10 cellular contexts compared by ENCODE assay signal in genomic region chr2:47521666-47522285, GRCh38. TPM values are rescaled to one million over a fixed set of nuclear protein-coding genes. Genes with fewer than 3 reads are reported as not detected.
DNase-seq lines count a peak whose midpoint lies in the region; ATAC-seq, FAIRE-seq and TF ChIP-seq lines count a peak whose summit lies in the region.
"Had no signal": no experiment of that assay in that cellular context is flagged by ENCODE, and none has a peak within 500 bp of the region (broad histone marks: within the 10 kb centered on the region; RNA-seq: fewer than 3 reads in every experiment).

No MANE protein-coding gene starts in this region.

- H2AK9ac ChIP-seq in IMR-90 (replicated peaks; ENCODE audit: low read depth, low read length, poor library complexity): no peak overlapping the region

- H3K9me1 ChIP-seq in IMR-90 (ENCODE audit: insufficient read depth, low read length): no peaks in the 10 kb centered on the region

- CTCF ChIA-PET in Caco-2 (lab: Charles Lee) (interaction anchor here (0.9 to 2.6 kb wide), 4 partner anchors 134 to 246 kb away, joined by 5 to 8 read pairs (median 6); no protein-coding TSS in a partner anchor), IMR-90 (lab: Yijun Ruan, JAX) (no interaction called here), GM12878 (lab: Yijun Ruan, JAX) (interaction anchor here (0.5 to 3.6 kb wide), 4 partner anchors 21 to 248 kb away, joined by 3 to 21 read pairs (median 6); no protein-coding TSS in a partner anchor)

- H2BK120ac ChIP-seq in IMR-90 (ENCODE audit: low read depth, low read length): no peak overlapping the region

- H3K9ac ChIP-seq in IMR-90 (ENCODE audit: low read depth, low read length): no peak overlapping the region
- H3K9ac ChIP-seq in GM12878 (ENCODE audit: control insufficient read depth, insufficient read depth, low read length): peak overlapping the region; percentile 65; the same call in 1 of the 2 replicates
- no peak overlapping the region for H3K9ac ChIP-seq in parathyroid adenoma

- H4K5ac ChIP-seq in IMR-90 (ENCODE audit: low read depth, low read length): no peak overlapping the region

- H3K79me1 ChIP-seq in IMR-90 (ENCODE audit: low read depth in 1 of 2, low read length in 2 of 2): no peaks in the 10 kb centered on the region

- RAD21 ChIA-PET in GM12878 (lab: Charles Lee; ENCODE audit: unreplicated experiment): interaction anchor here (1.7 kb wide), 1 partner anchor 245 kb away, joined by 7 read pairs; no protein-coding TSS in a partner anchor

- no peak for FAIRE-seq in GM12878 (lab: Jason Lieb, UNC)

- DNase-seq in Caco-2 (no peak), IMR-90 (no peak), GM12878 (ENCODE audit: low read depth, low spot score) (no peak), HuH-7.5 (ENCODE audit: low spot score) (no peak), HCEC 1CT (no peak), thyroid gland (no peak)

- intact Hi-C loops in Caco-2 (cut with micrococcal nuclease; ENCODE audit: unreplicated experiment): loop anchor here (1.0 to 2.0 kb wide), 4 partner anchors 85 to 585 kb away; no protein-coding TSS in a partner anchor
- intact Hi-C loops in IMR-90 (cut with micrococcal nuclease): no loop called here
- intact Hi-C loops in GM12878 (cut with micrococcal nuclease; ENCODE audit: unreplicated experiment): loop anchor here (2.0 kb wide), 1 partner anchor 247 kb away; no protein-coding TSS in a partner anchor
- intact Hi-C loops in thyroid gland (cut with DNase I): no loop called here

- H2BK5ac ChIP-seq in IMR-90 (ENCODE audit: low read depth, low read length, poor library complexity, severe bottlenecking): no peak overlapping the region

- H2AK5ac ChIP-seq in IMR-90 (ENCODE audit: low read depth, low read length): no peak overlapping the region

- no peaks in the 10 kb centered on the region for H4K20me1 ChIP-seq in IMR-90 (ENCODE audit: insufficient read depth, low read length)
- no peaks in the 10 kb centered on the region for H4K20me1 ChIP-seq in GM12878 (ENCODE audit: control insufficient read depth, insufficient read depth)

- TF ChIP-seq EP300 in GM12878 (IDR thresholded peaks at IDR 0.05; ENCODE audit: borderline replicate concordance in 1 of 2, control insufficient read depth in 1 of 2, low read depth in 2 of 2, low read length in 2 of 2): no peak

- no peak overlapping the region for H2BK20ac ChIP-seq in IMR-90 (ENCODE audit: low read depth, low read length)

- POLR2A ChIA-PET in Caco-2 (lab: Charles Lee): no interaction called here
- POLR2A ChIA-PET in IMR-90 (lab: Charles Lee; ENCODE audit: unreplicated experiment): no interaction called here
- POLR2A ChIA-PET in GM12878 (lab: Charles Lee): interaction anchor here (0.6 to 0.7 kb wide), 2 partner anchors 214 to 237 kb away, joined by 3 read pairs; no protein-coding TSS in a partner anchor

- peak overlapping the region; percentile 64 for H3K4me2 ChIP-seq in IMR-90 (ENCODE audit: low read depth, low read length)
- peak overlapping the region; percentile 97 for H3K4me2 ChIP-seq in GM12878 (ENCODE audit: control insufficient read depth, insufficient read depth)
- H3K4me2 ChIP-seq in parathyroid adenoma (ENCODE audit: low read length): peak overlapping the region; percentile 78

- H3K79me2 ChIP-seq in GM12878 (ENCODE audit: control insufficient read depth, insufficient read depth, low read length): no peaks in the 10 kb centered on the region
- no peaks in the 10 kb centered on the region for H3K79me2 ChIP-seq in parathyroid adenoma

- in situ Hi-C loops in IMR-90 (cut with MboI; ENCODE audit: low sequenced_read_pairs) (no loop called here), GM12878 (cut with MboI) (no loop called here)

- H3K27ac Mint-ChIP-seq in Caco-2 (ENCODE audit: unreplicated experiment): no peak overlapping the region
- H3K27ac Mint-ChIP-seq: endodermal cell had no signal

- H3K4me3 ChIP-seq in Caco-2 (ENCODE audit: low read depth, low read length) (peak overlapping the region; percentile 45), IMR-90 (ENCODE audit: insufficient read depth, low read depth, low read length) (peak overlapping the region; percentile 45; the same call in 1 of the 2 replicates), GM12878 (peak overlapping the region; percentile 69; the same call in 1 of the 2 replicates), parathyroid adenoma (ENCODE audit: low read depth, low read length) (peak overlapping the region; percentile 40), thyroid gland (replicated peaks in 1 of 3) (peak overlapping the region in 1 of 3 donors; percentile 8)

- dilution Hi-C loops in IMR-90 (cut with HindIII; ENCODE audit: low sequenced_read_pairs, unreplicated experiment): no loop called here

- H3K36me3 Mint-ChIP-seq in Caco-2 (ENCODE audit: insufficient read depth, unreplicated experiment): peaks cover 6% of the 10 kb centered on the region

- no CpG with 5 or more reads among the region's 22 CpGs for WGBS in IMR-90 (ENCODE audit: extremely low coverage in 2 of 2, insufficient read length in 1 of 2), 2 experiments
- WGBS in GM12878 (ENCODE audit: insufficient coverage, insufficient replicate concordance, low lambda C conversion rate, missing lambda C conversion rate): 0% methylated on average over 18 of the region's 22 CpGs
- 0 to 15% methylated on average over 2 to 20 of the region's 22 CpGs for WGBS in thyroid gland, 2 donors

- no TSS peak for BruUV-seq in Caco-2 (replicated peaks; lab: Mats Ljungman, UMichigan)
- no TSS peak for BruUV-seq in IMR-90 (replicated peaks; lab: Mats Ljungman, UMichigan)
- BruUV-seq in GM12878 (replicated peaks; lab: Mats Ljungman, UMichigan): no TSS peak

- H3K23ac ChIP-seq in IMR-90 (ENCODE audit: low read depth, low read length): no peak overlapping the region

- H3K4me1 ChIP-seq in Caco-2: no peaks in the 10 kb centered on the region
- peaks cover 2% of the 10 kb centered on the region; the same call in 1 of the 2 replicates for H3K4me1 ChIP-seq in IMR-90 (ENCODE audit: control insufficient read depth, insufficient read depth, low read length)
- peaks cover 15% of the 10 kb centered on the region for H3K4me1 ChIP-seq in GM12878 (ENCODE audit: control insufficient read depth, insufficient read depth, low read length)
- no peaks in the 10 kb centered on the region for H3K4me1 ChIP-seq in parathyroid adenoma
- peaks cover 0 to 9% of the 10 kb centered on the region in 2 donors for H3K4me1 ChIP-seq in thyroid gland

- no peaks in the 10 kb centered on the region for H3K27me3 ChIP-seq in Caco-2 (replicated peaks; ENCODE audit: control insufficient read depth, insufficient read depth, low read length)
- H3K27me3 ChIP-seq in IMR-90 (ENCODE audit: control insufficient read depth, insufficient read depth, low read length): peaks cover 24% of the 10 kb centered on the region
- no peaks in the 10 kb centered on the region; a peak in 1 of 4 replicates for H3K27me3 ChIP-seq in GM12878 (replicated peaks in 1 of 2; ENCODE audit: control insufficient read depth in 2 of 2, insufficient read depth in 2 of 2, low read length in 1 of 2)
- H3K27me3 ChIP-seq in parathyroid adenoma (ENCODE audit: control insufficient read depth, insufficient read depth, low read length): no peaks in the 10 kb centered on the region
- H3K27me3 ChIP-seq in thyroid gland: no peaks in the 10 kb centered on the region

- H3K4me3 Mint-ChIP-seq in Caco-2 (ENCODE audit: unreplicated experiment): peak overlapping the region; percentile 76
- H3K4me3 Mint-ChIP-seq: endodermal cell had no signal

- peaks cover 9% of the 10 kb centered on the region for H3K27me3 Mint-ChIP-seq in Caco-2 (ENCODE audit: insufficient read depth, unreplicated experiment)

- 0 out of 4 replicates have a peak overlapping the region, but pooled peaks of 1 of the 2 experiments have one; percentile 43 for H4K8ac ChIP-seq in IMR-90 (ENCODE audit: low read depth in 2 of 2, low read length in 2 of 2)

- H3K9me3 Mint-ChIP-seq in Caco-2 (ENCODE audit: unreplicated experiment): no peaks in the 10 kb centered on the region
- H3K9me3 Mint-ChIP-seq: endodermal cell had no signal

- H3K14ac ChIP-seq in IMR-90 (replicated peaks; ENCODE audit: low read depth, low read length): no peak overlapping the region

- TF ChIP-seq POLR2A in IMR-90 (IDR thresholded peaks at IDR 0.05; ENCODE audit: low read depth, low read length): no peak
- TF ChIP-seq POLR2A in GM12878 (IDR thresholded peaks at IDR 0.05; ENCODE audit: low read depth, low read length): no peak
- TF ChIP-seq POLR2A in thyroid gland (IDR thresholded peaks at IDR 0.05): no peak

- TF ChIP-seq RAD21 in IMR-90 (IDR thresholded peaks at IDR 0.05; ENCODE audit: low read length) (no peak), GM12878 (IDR thresholded peaks at IDR 0.05; ENCODE audit: insufficient read depth, low read depth, low read length) (no peak)

- H3K9me3 ChIP-seq in Caco-2 (no peaks in the 10 kb centered on the region), IMR-90 (ENCODE audit: control insufficient read depth, insufficient read depth, low read length) (no peaks in the 10 kb centered on the region), GM12878 (replicated peaks; ENCODE audit: control insufficient read depth, insufficient read depth, low read length) (no peaks in the 10 kb centered on the region), parathyroid adenoma (ENCODE audit: control insufficient read depth, low read length) (no peaks in the 10 kb centered on the region), thyroid gland (no peaks in the 10 kb centered on the region)

- H4K91ac ChIP-seq in IMR-90 (ENCODE audit: insufficient read depth, low read depth, low read length): no peak overlapping the region

- H3K36me3 ChIP-seq in Caco-2 (ENCODE audit: control insufficient read depth, insufficient read depth, low read length) (no peaks in the 10 kb centered on the region), IMR-90 (ENCODE audit: control insufficient read depth, insufficient read depth, low read length) (no peaks in the 10 kb centered on the region), GM12878 (ENCODE audit: control insufficient read depth in 2 of 2, insufficient read depth in 2 of 2, low read length in 1 of 2) (no peaks in the 10 kb centered on the region), parathyroid adenoma (ENCODE audit: control insufficient read depth, insufficient read depth, low read length) (no peaks in the 10 kb centered on the region), thyroid gland (no peaks in the 10 kb centered on the region)

- no peaks in the 10 kb centered on the region for H3K4me1 Mint-ChIP-seq in Caco-2 (ENCODE audit: low read depth, unreplicated experiment)

- no peak overlapping the region for H2BK15ac ChIP-seq in IMR-90 (ENCODE audit: low read depth, low read length)

- ATAC-seq in IMR-90 (ENCODE audit: low read depth): no peak
- peak; percentile 7; the same call in 1 of the 3 replicates for ATAC-seq in GM12878
- no peak for ATAC-seq in GM21717 (IDR thresholded peaks at IDR 0.05; ENCODE audit: unreplicated experiment)

- no peak overlapping the region for H3K18ac ChIP-seq in IMR-90 (ENCODE audit: low read depth, low read length)

- H3K56ac ChIP-seq in IMR-90 (ENCODE audit: extremely low read depth, insufficient read depth, low read length): no peak overlapping the region; the same call in 1 of the 2 replicates

- H2AFZ ChIP-seq in IMR-90 (replicated peaks; ENCODE audit: low read length, poor library complexity) (peak overlapping the region; percentile 91), GM12878 (ENCODE audit: control insufficient read depth, low read depth, low read length) (peak overlapping the region; percentile 96), parathyroid adenoma (peak overlapping the region; percentile 86)

- H3K4ac ChIP-seq in IMR-90 (ENCODE audit: low read depth, low read length): no peak overlapping the region

- TF ChIP-seq CTCF in Caco-2 (IDR thresholded peaks at IDR 0.05; ENCODE audit: insufficient read depth in 1 of 2, low read depth in 1 of 2, low read length in 1 of 2, severe bottlenecking in 1 of 2, unreplicated experiment in 1 of 2): no peak
- no peak for TF ChIP-seq CTCF in IMR-90 (conservative IDR thresholded peaks at IDR 0.05; ENCODE audit: low read depth, low read length)
- TF ChIP-seq CTCF in GM12878 (IDR thresholded peaks at IDR 0.05 in 2 of 3, conservative IDR thresholded peaks at IDR 0.05 in 1 of 3; ENCODE audit: control insufficient read depth in 2 of 3, extremely low read depth in 1 of 3, insufficient read depth in 1 of 3, low read depth in 3 of 3, low read length in 3 of 3): no peak
- no peak for TF ChIP-seq CTCF in parathyroid adenoma (IDR thresholded peaks at IDR 0.05)
- TF ChIP-seq CTCF in thyroid gland (IDR thresholded peaks at IDR 0.05): no peak

- SMC1A ChIA-PET in GM12878 (lab: Charles Lee; ENCODE audit: uncharacterized antibody, unreplicated experiment): interaction anchor here (1.0 to 1.8 kb wide), 3 partner anchors 16 to 246 kb away, joined by 3 to 4 read pairs (median 4); no protein-coding TSS in a partner anchor

- H3K27ac ChIP-seq in IMR-90 (ENCODE audit: insufficient read depth, low read length) (no peak overlapping the region), GM12878 (ENCODE audit: control insufficient read depth, insufficient read depth) (no peak overlapping the region), parathyroid adenoma (no peak overlapping the region), thyroid gland (no peak overlapping the region)

RNA-seq across cellular contexts. Expression of gene KCNK12, which starts 49.0 kb away (rescaled TPM):
- total RNA-seq in Caco-2 (2022) (0.07 TPM in 1 of 2 replicates, not detected in the other), IMR-90 (2012; rRNA removed) (not detected in 2 replicates), GM12878 (2014; rRNA removed) (0.33 and 0.56 TPM in 2 replicates), GM12878 (2014; rRNA removed; fragmentation: Illumina TruSeq; extraction: Trizol) (0.09 and 0.14 TPM in 2 replicates), GM12878 (2021) (0.26 and 0.35 TPM in 2 replicates), thyroid gland (under 1 TPM in 1 of 4 donors, not detected in 3; 0.29 TPM)
- polyA plus RNA-seq in IMR-90 (2012; rRNA removed) (0.02 TPM in 1 of 2 replicates, not detected in the other), GM12878 (2011; rRNA removed) (not detected in 2 replicates), GM12878 (2014; fragmentation: Illumina TruSeq; extraction: Trizol) (0.01 TPM in 1 of 2 replicates, not detected in the other), GM12878 (2014; fragmentation: Nextera tagmentation; extraction: Ambion mirVana) (under 1 TPM in 1 of 2 experiments, not detected in 1; 0.02 TPM), GM12878 (2014; rRNA removed) (0.23 and 0.33 TPM in 2 replicates), GM12878 (2016; fragmentation: Nextera tagmentation; extraction: Ambion mirVana) (under 1 TPM; 0.11 to 0.47 TPM)
- polyA plus RNA-seq in IMR-90 (2012; cell fraction: cytosol; rRNA removed): 0.01 TPM in 2 replicates
- polyA plus RNA-seq in IMR-90 (2012; cell fraction: nucleus; rRNA removed; ENCODE audit: low replicate concordance): 0.01 TPM in 2 replicates
- total RNA-seq in GM12878 (2013; cell fraction: nucleolus; rRNA removed): not detected in 2 replicates
- polyA plus RNA-seq in GM12878 (2011; ENCODE audit: low read depth): 0.07 TPM
- not detected in 2 replicates for polyA plus RNA-seq in GM12878 (2011; cell fraction: cytosol; rRNA removed)
- 0.01 TPM in 1 of 2 replicates, not detected in the other for polyA plus RNA-seq in GM12878 (2011; cell fraction: nucleus; rRNA removed)
- polyA plus RNA-seq in GM12878 (2012): 0.12 and 0.14 TPM in 2 replicates
- 0.05 TPM in 1 of 2 replicates, not detected in the other for polyA minus RNA-seq in GM12878 (2011; rRNA and poly(A)+ RNA removed)
- polyA minus RNA-seq in GM12878 (2011; cell fraction: cytosol; rRNA and poly(A)+ RNA removed): 0.53 TPM in 1 of 2 replicates, not detected in the other
- under 0.01 and 0.10 TPM in 2 replicates for polyA minus RNA-seq in GM12878 (2011; cell fraction: nucleus; rRNA and poly(A)+ RNA removed)
- total RNA-seq: pulmonary artery endothelial cell had no signal

Comparison
In these comparisons a context has a peak if more than half of its experiments do, and no peak if none do; other contexts are left out.
1. intact Hi-C loops: an anchor here in Caco-2 (1.0 to 2.0 kb wide) and GM12878 (2.0 kb wide); none called in IMR-90 and thyroid gland.